Comparison of ENCODE assay signal across 1 cellular context in genomic region chr19:14450876-14451275, GRCh38.
TF ChIP-seq lines count a peak whose summit lies in the region.

No MANE protein-coding gene starts in this region.

TF ChIP-seq in H1, 55 proteins besides CTCF, POLR2A, EP300 and RAD21:
- TF ChIP-seq CBX8 (IDR thresholded peaks at IDR 0.05; ENCODE audit: borderline replicate concordance, low read depth, low read length), result no peak
- no peak for TF ChIP-seq CHD1 (IDR thresholded peaks at IDR 0.05; ENCODE audit: low read depth, low read length)
- TF ChIP-seq HDAC2 (IDR thresholded peaks at IDR 0.05; ENCODE audit: borderline replicate concordance in 1 of 2, low read depth in 2 of 2, low read length in 2 of 2), result no peak
- TF ChIP-seq NANOG (IDR thresholded peaks at IDR 0.05; ENCODE audit: insufficient read depth, low read depth, low read length, poor library complexity, severe bottlenecking), result no peak
- TF ChIP-seq RXRA (IDR thresholded peaks at IDR 0.05; ENCODE audit: insufficient read depth, low read depth, low read length), result no peak
- no peak for TF ChIP-seq YY1 (IDR thresholded peaks at IDR 0.05; ENCODE audit: low read depth, low read length)
- no peak for TF ChIP-seq EGR1 (IDR thresholded peaks at IDR 0.05; ENCODE audit: borderline replicate concordance, low read depth, low read length)
- no peak for TF ChIP-seq ATF2 (IDR thresholded peaks at IDR 0.05; ENCODE audit: low read length)
- no peak for TF ChIP-seq NRF1 (IDR thresholded peaks at IDR 0.05; ENCODE audit: low read depth, low read length)
TF ChIP-seq in H1: peak in this region for 0.
